Comparison of ENCODE assay signal across 1 cellular context in genomic region chr10:122308487-122309141, GRCh38.
TF ChIP-seq lines count a peak whose summit lies in the region.

No MANE protein-coding gene starts in this region.

TF ChIP-seq in IMR-90, 13 proteins besides CTCF, POLR2A, EP300 and RAD21 (continued from another document):
- TF ChIP-seq ELK1 (IDR thresholded peaks at IDR 0.05; ENCODE audit: borderline replicate concordance, low read depth, low read length) (no peak), NFE2L2 (IDR thresholded peaks at IDR 0.05; ENCODE audit: low read depth, low read length) (no peak)
